ENCODE assay signal across 9 cellular contexts in genomic region chr6:137414599-137414998, GRCh38.
DNase-seq lines count a peak whose midpoint lies in the region; ATAC-seq and TF ChIP-seq lines count a peak whose summit lies in the region.
"Had no signal": no experiment of that assay in that cellular context is flagged by ENCODE, and none has a peak within 500 bp of the region (broad histone marks: within the 10 kb centered on the region; RNA-seq: fewer than 3 reads in every experiment).

No MANE protein-coding gene starts in this region.

- H3K4me3 Mint-ChIP-seq in activated naive CD4-positive, alpha-beta T cell treated with anti-CD3 and anti-CD28 coated beads for 36 hours: peak overlapping the region; percentile 39
- peak overlapping the region; percentile 74 for H3K4me3 Mint-ChIP-seq in central memory CD8-positive, alpha-beta T cell

- H3K27me3 ChIP-seq in mesenchymal stem cell (ENCODE audit: control insufficient read depth in 1 of 2, insufficient read depth in 1 of 2, low read length in 2 of 2): peaks cover 0 to 19% of the 10 kb centered on the region in 2 experiments
- H3K27me3 ChIP-seq in thoracic aorta (replicated peaks; ENCODE audit: insufficient read depth): no peaks in the 10 kb centered on the region

- H3K27ac ChIP-seq in mesenchymal stem cell (ENCODE audit: low read length, poor library complexity, severe bottlenecking) (no peak overlapping the region), thoracic aorta (no peak overlapping the region)

- H4K8ac ChIP-seq in mesenchymal stem cell (ENCODE audit: low read length): no peak overlapping the region

- no peak for ATAC-seq in central memory CD8-positive, alpha-beta T cell (replicated peaks; ENCODE audit: extremely low read depth, poor library complexity, severe bottlenecking)
- no peak for ATAC-seq in thoracic aorta (ENCODE audit: insufficient number of reproducible peaks, low FRiP score, low read depth)

- no peak overlapping the region for H3K4me2 ChIP-seq in mesenchymal stem cell (ENCODE audit: low read length, poor library complexity, severe bottlenecking)

- no peak for TF ChIP-seq CTCF in thoracic aorta (IDR thresholded peaks at IDR 0.05)

- H3K18ac ChIP-seq in mesenchymal stem cell (ENCODE audit: low read depth in 1 of 2, low read length in 2 of 2): no peak overlapping the region

- H3K14ac ChIP-seq in mesenchymal stem cell (ENCODE audit: low read length in 2 of 2): no peak overlapping the region

- H2BK5ac ChIP-seq in mesenchymal stem cell (ENCODE audit: low read depth, low read length, poor library complexity, severe bottlenecking): no peak overlapping the region

- intact Hi-C loops in activated naive CD4-positive, alpha-beta T cell treated with anti-CD3 and anti-CD28 coated beads for 36 hours (cut with micrococcal nuclease): no loop called here

- H3K36me3 ChIP-seq in mesenchymal stem cell (ENCODE audit: control insufficient read depth in 1 of 2, insufficient read depth in 2 of 2, low read depth in 1 of 2, low read length in 2 of 2): no peaks in the 10 kb centered on the region
- no peaks in the 10 kb centered on the region for H3K36me3 ChIP-seq in thoracic aorta

- no peak overlapping the region for H3K27ac Mint-ChIP-seq in activated naive CD4-positive, alpha-beta T cell treated with anti-CD3 and anti-CD28 coated beads for 36 hours
- peak overlapping the region; percentile 80 for H3K27ac Mint-ChIP-seq in central memory CD8-positive, alpha-beta T cell (ENCODE audit: low read depth)

- H2BK12ac ChIP-seq in mesenchymal stem cell (ENCODE audit: low read length in 2 of 2): no peak overlapping the region

- no peaks in the 10 kb centered on the region for H3K27me3 Mint-ChIP-seq in activated naive CD4-positive, alpha-beta T cell treated with anti-CD3 and anti-CD28 coated beads for 36 hours (ENCODE audit: low read depth)
- H3K27me3 Mint-ChIP-seq in central memory CD8-positive, alpha-beta T cell: no peaks in the 10 kb centered on the region

- no peak overlapping the region for H2BK15ac ChIP-seq in mesenchymal stem cell (ENCODE audit: low read depth, poor library complexity, severe bottlenecking)

- H3K9me3 ChIP-seq in mesenchymal stem cell (ENCODE audit: control insufficient read depth, low read length) (no peaks in the 10 kb centered on the region), thoracic aorta (no peaks in the 10 kb centered on the region)

- H3K9me3 Mint-ChIP-seq in activated naive CD4-positive, alpha-beta T cell treated with anti-CD3 and anti-CD28 coated beads for 36 hours: no peaks in the 10 kb centered on the region
- H3K9me3 Mint-ChIP-seq in central memory CD8-positive, alpha-beta T cell: no peaks in the 10 kb centered on the region

- CTCF ChIA-PET in activated naive CD4-positive, alpha-beta T cell treated with anti-CD3 and anti-CD28 coated beads for 36 hours (lab: Charles Lee): interaction anchor here (1.1 to 1.5 kb wide), 4 partner anchors 15 to 106 kb away, joined by 3 to 8 read pairs (median 4); no protein-coding TSS in a partner anchor

- H4K91ac ChIP-seq in mesenchymal stem cell (ENCODE audit: low read length): no peak overlapping the region

- H3K79me1 ChIP-seq in mesenchymal stem cell (replicated peaks; ENCODE audit: low read length, poor library complexity, severe bottlenecking): no peaks in the 10 kb centered on the region

- H2BK120ac ChIP-seq in mesenchymal stem cell (ENCODE audit: low read depth, low read length): no peak overlapping the region

- H3K9ac ChIP-seq in mesenchymal stem cell (ENCODE audit: low read length): peak overlapping the region; percentile 90

- H3K36me3 Mint-ChIP-seq in activated naive CD4-positive, alpha-beta T cell treated with anti-CD3 and anti-CD28 coated beads for 36 hours (ENCODE audit: low read depth): no peaks in the 10 kb centered on the region
- H3K36me3 Mint-ChIP-seq in central memory CD8-positive, alpha-beta T cell (ENCODE audit: insufficient read depth): peaks cover 2% of the 10 kb centered on the region

- H3K4ac ChIP-seq in mesenchymal stem cell (ENCODE audit: low read depth in 1 of 2, low read length in 2 of 2): no peak overlapping the region

- H3K4me3 ChIP-seq in mesenchymal stem cell (ENCODE audit: insufficient read depth in 1 of 2, low read depth in 1 of 2, low read length in 2 of 2) (peak overlapping the region in 1 of 2 experiments; percentile 76), thoracic aorta (peak overlapping the region; percentile 66)

- peaks cover 11% of the 10 kb centered on the region for H3K4me1 Mint-ChIP-seq in activated naive CD4-positive, alpha-beta T cell treated with anti-CD3 and anti-CD28 coated beads for 36 hours (ENCODE audit: low read depth)
- H3K4me1 Mint-ChIP-seq in central memory CD8-positive, alpha-beta T cell: peaks cover 14% of the 10 kb centered on the region

- H2AFZ ChIP-seq in mesenchymal stem cell (ENCODE audit: low read depth, low read length): no peak overlapping the region

- WGBS in mesenchymal stem cell: 79% methylated on average over 7 of the region's 7 CpGs

- no peak overlapping the region for H2AK5ac ChIP-seq in mesenchymal stem cell (ENCODE audit: low read length, severe bottlenecking)

- no peak overlapping the region for H3K23ac ChIP-seq in mesenchymal stem cell (ENCODE audit: low read length in 2 of 2)

- H3K4me1 ChIP-seq in mesenchymal stem cell (ENCODE audit: control insufficient read depth, insufficient read depth, low read depth, low read length) (peaks cover 5% of the 10 kb centered on the region), thoracic aorta (ENCODE audit: control insufficient read depth in 1 of 2, low read depth in 2 of 2) (peaks cover 0 to 8% of the 10 kb centered on the region in 2 donors)

- DNase-seq in activated naive CD4-positive, alpha-beta T cell treated with anti-CD3 and anti-CD28 coated beads for 36 hours: no peak
- DNase-seq in activated naive CD4-positive, alpha-beta T cell (lab: John Stamatoyannopoulos, UW): no peak
- DNase-seq in central memory CD8-positive, alpha-beta T cell (ENCODE audit: low spot score in 2 of 2): no peak
- DNase-seq in mesenchymal stem cell (no peak), thoracic aorta (ENCODE audit: low spot score) (no peak), DMS79 treated with DMSO at 0.1 percent for 48 hours (lab: John Stamatoyannopoulos, UW) (no peak), OCI-M2 (lab: John Stamatoyannopoulos, UW; ENCODE audit: unreplicated experiment) (no peak)
- no peak for DNase-seq in stimulated activated CD4-positive, alpha-beta T cell treated with anti-CD3 and anti-CD28 coated beads, Interleukin-2, amount 100 ng/mL, for 24 hours
- DNase-seq: NCI-H1048 had no signal
